ENCODE assay signal across 21 cellular contexts in the genomic region with DNA sequence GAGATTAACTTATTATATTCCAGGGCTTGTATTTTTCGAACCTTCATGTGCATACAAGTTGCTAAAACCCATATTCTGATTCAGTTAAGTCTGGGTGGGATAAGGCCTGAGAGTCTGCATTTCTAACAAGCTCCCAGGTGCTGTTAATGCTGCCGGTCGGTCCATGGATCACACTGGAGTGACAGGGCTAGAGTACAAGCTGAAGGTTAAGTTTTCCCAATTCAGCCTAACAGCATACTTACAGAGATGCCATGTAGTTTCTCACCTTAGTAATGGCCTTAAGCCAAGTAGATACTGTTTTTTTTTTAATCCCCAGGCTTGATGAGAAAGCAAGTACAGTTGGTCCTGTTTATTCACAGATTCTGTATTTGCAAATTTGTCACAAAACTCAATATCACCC.
DNase-seq lines count a peak whose midpoint lies in the region; ATAC-seq, FAIRE-seq and TF ChIP-seq lines count a peak whose summit lies in the region.
"Had no signal": no experiment of that assay in that cellular context is flagged by ENCODE, and none has a peak within 500 bp of the region (broad histone marks: within the 10 kb centered on the region; RNA-seq: fewer than 3 reads in every experiment).

No MANE protein-coding gene starts in this region.

- H4K20me1 ChIP-seq in GM23338 (replicated peaks; ENCODE audit: insufficient read depth) = no peaks in the 10 kb centered on the region
- no peaks in the 10 kb centered on the region for H4K20me1 ChIP-seq in OCI-LY1 (ENCODE audit: insufficient read depth, low read length)
- no peaks in the 10 kb centered on the region for H4K20me1 ChIP-seq in OCI-LY7 (ENCODE audit: insufficient read depth, low read length)

- no peak overlapping the region for H3K18ac ChIP-seq in neuronal stem cell (ENCODE audit: low read length)

- H3K4me3 Mint-ChIP-seq in GM23338 = no peak overlapping the region
- H3K4me3 Mint-ChIP-seq: CD4-positive, alpha-beta T cell; H9; IgD-negative memory B cell had no signal

- no peak overlapping the region for H3K27ac Mint-ChIP-seq in GM23338
- H3K27ac Mint-ChIP-seq: CD4-positive, alpha-beta T cell; H9; IgD-negative memory B cell had no signal

- H3K14ac ChIP-seq in neuronal stem cell (ENCODE audit: low read length) = no peak overlapping the region

- H2BK5ac ChIP-seq in neuronal stem cell (ENCODE audit: low read length) = no peak overlapping the region

- H3K79me2 ChIP-seq in GM23338 (replicated peaks; ENCODE audit: insufficient read depth) (no peaks in the 10 kb centered on the region), OCI-LY1 (ENCODE audit: insufficient read depth, low read length) (no peaks in the 10 kb centered on the region), OCI-LY7 (ENCODE audit: insufficient read depth, low read depth, low read length) (no peaks in the 10 kb centered on the region)

- no peaks in the 10 kb centered on the region for H3K27me3 Mint-ChIP-seq in GM23338 (ENCODE audit: insufficient read depth, low read depth, poor library complexity)
- H3K27me3 Mint-ChIP-seq: CD4-positive, alpha-beta T cell; IgD-negative memory B cell had no signal

- no peak overlapping the region for H3K27ac ChIP-seq in GM23338 (ENCODE audit: low read depth)
- no peak overlapping the region for H3K27ac ChIP-seq in OCI-LY1 (ENCODE audit: low read depth, low read length, poor library complexity, severe bottlenecking)
- no peak overlapping the region for H3K27ac ChIP-seq in neuronal stem cell (replicated peaks; ENCODE audit: low read length)
- H3K27ac ChIP-seq in OCI-LY7 (ENCODE audit: low read depth, low read length, poor library complexity, severe bottlenecking) = no peak overlapping the region
- H3K27ac ChIP-seq: A549, C4-2B had no signal

- no peaks in the 10 kb centered on the region for H3K79me1 ChIP-seq in neuronal stem cell (ENCODE audit: low read depth, low read length)

- CTCF ChIA-PET in OCI-LY7 (lab: Charles Lee; ENCODE audit: unreplicated experiment) = no interaction called here

- TF ChIP-seq CTCF in GM23338 (conservative IDR thresholded peaks at IDR 0.05; ENCODE audit: low read depth in 2 of 2) (no peak), OCI-LY1 (IDR thresholded peaks at IDR 0.05; ENCODE audit: low read length) (no peak), bronchial epithelial cell (IDR thresholded peaks at IDR 0.05; ENCODE audit: insufficient read depth, low read length, severe bottlenecking) (no peak), OCI-LY7 (conservative IDR thresholded peaks at IDR 0.05; ENCODE audit: low read length) (no peak)

- no peak overlapping the region for H2BK12ac ChIP-seq in neuronal stem cell (ENCODE audit: low read length)

- H4K91ac ChIP-seq in neuronal stem cell (ENCODE audit: low read depth, low read length, poor library complexity) = no peak overlapping the region

- H3K36me3 Mint-ChIP-seq in GM23338 (ENCODE audit: low read depth) = no peaks in the 10 kb centered on the region
- H3K36me3 Mint-ChIP-seq: IgD-negative memory B cell had no signal

- H3F3A ChIP-seq in GM23338 (replicated peaks; ENCODE audit: low read depth) (no peaks in the 10 kb centered on the region), OCI-LY1 (ENCODE audit: insufficient read depth, low read length) (no peaks in the 10 kb centered on the region)

- FAIRE-seq in bronchial epithelial cell (lab: Jason Lieb, UNC) = no peak
- FAIRE-seq: A549, GM12892, GM18507, HepG2 had no signal

- whole genome bisulfite sequencing in neuronal stem cell (ENCODE audit: extremely low coverage in 2 of 2, insufficient read length in 2 of 2, insufficient replicate concordance in 1 of 2), 2 donors = no CpG with 5 or more reads among the region's 3 CpGs

- H3K9me3 Mint-ChIP-seq in GM23338 = no peaks in the 10 kb centered on the region
- H3K9me3 Mint-ChIP-seq: CD4-positive, alpha-beta T cell; H9; IgD-negative memory B cell had no signal

- DNase-seq in GM23338 (ENCODE audit: low spot score) = no peak
- DNase-seq in bronchial epithelial cell (ENCODE audit: low read depth) = peak; percentile 2
- no peak for DNase-seq in neuronal stem cell (ENCODE audit: low spot score)
- no peak for DNase-seq in OCI-LY7 (ENCODE audit: low spot score)
- DNase-seq in A172 (ENCODE audit: low spot score) = no peak
- no peak for DNase-seq in NCI-H1092 (lab: John Stamatoyannopoulos, UW)
- DNase-seq: AML-193; Caco-2; CD4-positive, alpha-beta T cell; DMS153; DMS79; GDM1; GOT3; H9 had no signal

- H3K4me3 ChIP-seq in GM23338 = no peak overlapping the region
- no peak overlapping the region for H3K4me3 ChIP-seq in OCI-LY1 (ENCODE audit: low read depth, low read length, poor library complexity, severe bottlenecking)
- H3K4me3 ChIP-seq in bronchial epithelial cell (ENCODE audit: low read depth, low read length) = no peak overlapping the region
- H3K4me3 ChIP-seq in neuronal stem cell (ENCODE audit: low read length in 2 of 2) = no peak overlapping the region
- H3K4me3 ChIP-seq in OCI-LY7 (ENCODE audit: low read depth, low read length, poor library complexity, severe bottlenecking) = no peak overlapping the region
- H3K4me3 ChIP-seq: A549 had no signal

- no peak overlapping the region for H2AK5ac ChIP-seq in neuronal stem cell (ENCODE audit: low read depth, low read length)

- H3K23ac ChIP-seq in neuronal stem cell (ENCODE audit: low read depth, low read length, poor library complexity) = no peak overlapping the region

- H3K9me2 ChIP-seq in GM23338 (ENCODE audit: insufficient read depth) (no peaks in the 10 kb centered on the region), OCI-LY1 (ENCODE audit: low read depth, low read length) (no peaks in the 10 kb centered on the region), OCI-LY7 (ENCODE audit: insufficient read depth, low read length) (no peaks in the 10 kb centered on the region)

- intact Hi-C loops in OCI-LY7 (cut with micrococcal nuclease; ENCODE audit: unreplicated experiment) = no loop called here

- H3K4ac ChIP-seq in neuronal stem cell (ENCODE audit: low read length) = no peak overlapping the region

- peak; percentile 56 for ATAC-seq in GM23338
- ATAC-seq: A549, HepG2 had no signal

- H3K27me3 ChIP-seq in GM23338 (ENCODE audit: insufficient read depth) (no peaks in the 10 kb centered on the region), OCI-LY1 (ENCODE audit: insufficient read depth, low read length) (no peaks in the 10 kb centered on the region), bronchial epithelial cell (ENCODE audit: control insufficient read depth, insufficient read depth, low read length) (no peaks in the 10 kb centered on the region), neuronal stem cell (ENCODE audit: control insufficient read depth in 3 of 3, insufficient read depth in 3 of 3, low read depth in 1 of 3, low read length in 3 of 3) (no peaks in the 10 kb centered on the region)

- no peak overlapping the region for H4K8ac ChIP-seq in neuronal stem cell (ENCODE audit: low read depth, low read length)

- H3K36me3 ChIP-seq in GM23338 (ENCODE audit: insufficient read depth) (no peaks in the 10 kb centered on the region), OCI-LY1 (ENCODE audit: insufficient read depth, low read length) (no peaks in the 10 kb centered on the region), bronchial epithelial cell (ENCODE audit: control insufficient read depth, insufficient read depth, low read length) (no peaks in the 10 kb centered on the region), neuronal stem cell (replicated peaks in 1 of 2; ENCODE audit: control insufficient read depth in 2 of 2, insufficient read depth in 2 of 2, low read length in 2 of 2) (no peaks in the 10 kb centered on the region), OCI-LY7 (ENCODE audit: insufficient read depth, low read length) (no peaks in the 10 kb centered on the region)

- no peak overlapping the region for H2BK120ac ChIP-seq in neuronal stem cell (ENCODE audit: low read depth, low read length)

- H3K4me1 Mint-ChIP-seq in GM23338 = peaks cover 9% of the 10 kb centered on the region
- H3K4me1 Mint-ChIP-seq: IgD-negative memory B cell had no signal

- peaks cover 3% of the 10 kb centered on the region; the same call in 1 of the 2 replicates for H3K4me1 ChIP-seq in GM23338 (ENCODE audit: insufficient read depth)
- H3K4me1 ChIP-seq in OCI-LY1 (ENCODE audit: insufficient read depth, low read length, severe bottlenecking) = peaks cover 51% of the 10 kb centered on the region
- peaks cover 0 to 9% of the 10 kb centered on the region in 2 donors for H3K4me1 ChIP-seq in neuronal stem cell (ENCODE audit: control insufficient read depth in 2 of 2, insufficient read depth in 1 of 2, low read depth in 1 of 2, low read length in 2 of 2)
- H3K4me1 ChIP-seq in OCI-LY7 (ENCODE audit: insufficient read depth, low read length, poor library complexity, severe bottlenecking) = no peaks in the 10 kb centered on the region
- H3K4me1 ChIP-seq: Caco-2 had no signal

- POLR2A ChIA-PET in OCI-LY7 (lab: Charles Lee) = interaction anchor here (0.6 to 2.3 kb wide), 4 partner anchors 10 to 180 kb away, joined by 3 to 13 read pairs (median 4); no protein-coding TSS in a partner anchor

- H3K4me2 ChIP-seq in GM23338 (no peak overlapping the region), OCI-LY1 (ENCODE audit: low read length) (no peak overlapping the region), neuronal stem cell (ENCODE audit: insufficient read depth, low read length, poor library complexity, severe bottlenecking) (no peak overlapping the region), OCI-LY7 (ENCODE audit: low read length) (no peak overlapping the region)

- H2BK15ac ChIP-seq in neuronal stem cell (ENCODE audit: low read length) = no peak overlapping the region

- peak overlapping the region; percentile 33; the same call in 1 of the 2 replicates for H2AFZ ChIP-seq in GM23338
- peak overlapping the region; percentile 16; the same call in 1 of the 2 replicates for H2AFZ ChIP-seq in OCI-LY1 (ENCODE audit: low read length)
- H2AFZ ChIP-seq in neuronal stem cell (ENCODE audit: low read length) = peak overlapping the region; percentile 35
- H2AFZ ChIP-seq in OCI-LY7 (ENCODE audit: low read length) = no peak overlapping the region

- no peaks in the 10 kb centered on the region for H3K9me3 ChIP-seq in OCI-LY1 (ENCODE audit: low read length)
- H3K9me3 ChIP-seq in neuronal stem cell (replicated peaks in 1 of 2; ENCODE audit: control insufficient read depth in 2 of 2, insufficient read depth in 1 of 2, low read depth in 1 of 2, low read length in 2 of 2) = no peaks in the 10 kb centered on the region
- H3K9me3 ChIP-seq in OCI-LY7 (ENCODE audit: low read length) = no peaks in the 10 kb centered on the region
- H3K9me3 ChIP-seq: A549, Caco-2 had no signal

- BruUV-seq in OCI-LY7 (replicated peaks; lab: Mats Ljungman, UMichigan) = no TSS peak

- H3K9ac ChIP-seq in OCI-LY1 (ENCODE audit: low read length) = no peak overlapping the region
- H3K9ac ChIP-seq in neuronal stem cell (ENCODE audit: low read depth, low read length, poor library complexity) = no peak overlapping the region

TF ChIP-seq in GM23338, 12 proteins besides CTCF, POLR2A, EP300 and RAD21 (continues in another document):
- TF ChIP-seq ZNF114 (CRISPR knock-in tag; IDR thresholded peaks at IDR 0.05) = no peak
